Comparison of ENCODE assay signal across 26 cellular contexts in genomic region chr9:11618241-11618805, GRCh38.
DNase-seq lines count a peak whose midpoint lies in the region; ATAC-seq, FAIRE-seq and TF ChIP-seq lines count a peak whose summit lies in the region.
"Had no signal": no experiment of that assay in that cellular context is flagged by ENCODE, and none has a peak within 500 bp of the region (broad histone marks: within the 10 kb centered on the region; RNA-seq: fewer than 3 reads in every experiment).

No MANE protein-coding gene starts in this region.

- H3K27me3 ChIP-seq in GM23338 (ENCODE audit: insufficient read depth) (no peaks in the 10 kb centered on the region), GM12878 (replicated peaks in 1 of 2; ENCODE audit: control insufficient read depth in 2 of 2, insufficient read depth in 2 of 2, low read length in 1 of 2) (no peaks in the 10 kb centered on the region)
- H3K27me3 ChIP-seq: heart right ventricle, tibial nerve had no signal

- TF ChIP-seq CTCF in GM23338 (conservative IDR thresholded peaks at IDR 0.05; ENCODE audit: low read depth in 2 of 2) (peak in 1 of 2 experiments; percentile 57; a peak in 3 of 4 replicates), GM12878 (IDR thresholded peaks at IDR 0.05 in 2 of 3, conservative IDR thresholded peaks at IDR 0.05 in 1 of 3; ENCODE audit: control insufficient read depth in 2 of 3, extremely low read depth in 1 of 3, insufficient read depth in 1 of 3, low read depth in 3 of 3, low read length in 3 of 3) (peak in 1 of 3 experiments; percentile 10; a peak in 1 of 6 replicates)

- intact Hi-C loops in GM12878 (cut with micrococcal nuclease; ENCODE audit: unreplicated experiment): loop anchor here (1.0 kb wide), 1 partner anchor 711 kb away; no protein-coding TSS in a partner anchor
- intact Hi-C loops in posterior vena cava (cut with DNase I): no loop called here

- peaks cover 3% of the 10 kb centered on the region; the same call in 1 of the 3 replicates for H3K36me3 Mint-ChIP-seq in GM23338 (ENCODE audit: low read depth)

- DNase-seq in Daoy (ENCODE audit: low read depth): peak; percentile 91
- peak; percentile 11 for DNase-seq in GM23338 (ENCODE audit: low spot score)
- no peak for DNase-seq in GM12878 (ENCODE audit: low read depth, low spot score)
- DNase-seq in posterior vena cava (ENCODE audit: low spot score): peak; percentile 69
- no peak for DNase-seq in activated CD8-positive, alpha-beta memory T cell treated with anti-CD3 and anti-CD28 coated beads for 24 hours
- no peak for DNase-seq in KG1 (lab: John Stamatoyannopoulos, UW)
- DNase-seq: activated CD4-positive, alpha-beta T cell treated with anti-CD3 and anti-CD28 coated beads, Interleukin-2, amount 50 U/mL, for 48 hours; activated naive CD4-positive, alpha-beta T cell treated with anti-CD3 and anti-CD28 coated beads for 36 hours; activated T-cell treated with anti-CD3 and anti-CD28 coated beads for 4 hours; AML-193; EL; heart right ventricle; NCI-H1105; NCI-H2081 treated with DMSO at 0.1 percent for 48 hours; NCI-H510A treated with DMSO at 0.1 percent for 48 hours; stimulated activated CD4-positive, alpha-beta T cell treated with anti-CD3 and anti-CD28 coated beads, Interleukin-2, amount 100 ng/mL, for 24 hours; stimulated activated naive CD8-positive, alpha-beta T cell treated with anti-CD3 and anti-CD28 coated beads, Interleukin-15, Interleukin-2, amounts not matched to agents 100 U/mL and 50 U/mL, for 24 hours; SW 1271 had no signal

- H3K4me3 ChIP-seq in GM23338 (no peak overlapping the region), GM12878 (no peak overlapping the region)
- H3K4me3 ChIP-seq: heart right ventricle, tibial nerve had no signal

- TF ChIP-seq POLR2A in GM12878 (IDR thresholded peaks at IDR 0.05; ENCODE audit: low read depth, low read length): no peak

- CTCF ChIA-PET in GM12878 (lab: Yijun Ruan, JAX): interaction anchor here (1.1 to 1.7 kb wide), 2 partner anchors 711 to 747 kb away, joined by 3 to 8 read pairs; no protein-coding TSS in a partner anchor

- H3K79me2 ChIP-seq in GM23338 (replicated peaks; ENCODE audit: insufficient read depth): no peaks in the 10 kb centered on the region
- H3K79me2 ChIP-seq in GM12878 (ENCODE audit: control insufficient read depth, insufficient read depth, low read length): no peaks in the 10 kb centered on the region

- peaks cover 8% of the 10 kb centered on the region for H3K9me3 Mint-ChIP-seq in GM23338

- H3K4me1 Mint-ChIP-seq in GM23338: no peaks in the 10 kb centered on the region; the same call in 2 of the 3 replicates

- H2AFZ ChIP-seq in GM23338 (no peak overlapping the region), GM12878 (ENCODE audit: control insufficient read depth, low read depth, low read length) (no peak overlapping the region)

- in situ Hi-C loops in GM12878 (cut with MboI): no loop called here

- RAD21 ChIA-PET in GM12878 (lab: Charles Lee; ENCODE audit: unreplicated experiment): interaction anchor here (1.0 to 1.1 kb wide), 2 partner anchors 710 to 712 kb away, joined by 4 read pairs; no protein-coding TSS in a partner anchor

- no peak overlapping the region for H3K4me3 Mint-ChIP-seq in GM23338
- H3K4me3 Mint-ChIP-seq: activated naive CD4-positive, alpha-beta T cell treated with anti-CD3 and anti-CD28 coated beads for 36 hours; naive thymus-derived CD4-positive, alpha-beta T cell had no signal

- SMC1A ChIA-PET in GM12878 (lab: Charles Lee; ENCODE audit: uncharacterized antibody, unreplicated experiment): no interaction called here

- POLR2A ChIA-PET in GM12878 (lab: Charles Lee): no interaction called here

- no peaks in the 10 kb centered on the region for H3K27me3 Mint-ChIP-seq in GM23338 (ENCODE audit: insufficient read depth, low read depth, poor library complexity)
- H3K27me3 Mint-ChIP-seq: naive thymus-derived CD4-positive, alpha-beta T cell had no signal

- H3K9ac ChIP-seq in GM12878 (ENCODE audit: control insufficient read depth, insufficient read depth, low read length): no peak overlapping the region

- no peak for TF ChIP-seq EP300 in GM12878 (IDR thresholded peaks at IDR 0.05; ENCODE audit: borderline replicate concordance in 1 of 2, control insufficient read depth in 1 of 2, low read depth in 2 of 2, low read length in 2 of 2)

- no peak for FAIRE-seq in GM12878 (lab: Jason Lieb, UNC)
- FAIRE-seq: astrocyte, keratinocyte had no signal

- H3K4me2 ChIP-seq in GM23338 (no peak overlapping the region), GM12878 (ENCODE audit: control insufficient read depth, insufficient read depth) (no peak overlapping the region)

- no peaks in the 10 kb centered on the region for H3K4me1 ChIP-seq in GM23338 (ENCODE audit: insufficient read depth)
- no peaks in the 10 kb centered on the region for H3K4me1 ChIP-seq in GM12878 (ENCODE audit: control insufficient read depth, insufficient read depth, low read length)
- H3K4me1 ChIP-seq: Caco-2, heart right ventricle, tibial nerve had no signal

- no peak for TF ChIP-seq RAD21 in GM12878 (IDR thresholded peaks at IDR 0.05; ENCODE audit: insufficient read depth, low read depth, low read length)

- H3K36me3 ChIP-seq in GM23338 (ENCODE audit: insufficient read depth) (no peaks in the 10 kb centered on the region), GM12878 (ENCODE audit: control insufficient read depth in 2 of 2, insufficient read depth in 2 of 2, low read length in 1 of 2) (no peaks in the 10 kb centered on the region)
- H3K36me3 ChIP-seq: heart right ventricle, tibial nerve had no signal

- H3K27ac ChIP-seq in GM23338 (ENCODE audit: low read depth) (no peak overlapping the region), GM12878 (ENCODE audit: control insufficient read depth, insufficient read depth) (no peak overlapping the region)
- H3K27ac ChIP-seq: heart right ventricle, tibial nerve had no signal

- 90% methylated on average over 36 of the region's 49 CpGs for WGBS in GM12878 (ENCODE audit: insufficient coverage, insufficient replicate concordance, low lambda C conversion rate, missing lambda C conversion rate)

- no peaks in the 10 kb centered on the region for H4K20me1 ChIP-seq in GM23338 (replicated peaks; ENCODE audit: insufficient read depth)
- no peaks in the 10 kb centered on the region for H4K20me1 ChIP-seq in GM12878 (ENCODE audit: control insufficient read depth, insufficient read depth)

- ATAC-seq in GM23338 (peak; percentile 43; the same call in 2 of the 3 replicates), GM12878 (peak; percentile 49; the same call in 1 of the 3 replicates), HG03196 (IDR thresholded peaks at IDR 0.05; ENCODE audit: unreplicated experiment) (no peak), HG03439 (IDR thresholded peaks at IDR 0.05; ENCODE audit: unreplicated experiment) (no peak)
- ATAC-seq: HCT116; naive thymus-derived CD4-positive, alpha-beta T cell; stimulated activated naive CD8-positive, alpha-beta T cell treated with anti-CD3 and anti-CD28 coated beads, Interleukin-15, Interleukin-2, amounts not matched to agents 100 U/mL and 50 U/mL, for 24 hours had no signal

- no peak overlapping the region for H3K27ac Mint-ChIP-seq in GM23338
- H3K27ac Mint-ChIP-seq: activated naive CD4-positive, alpha-beta T cell treated with anti-CD3 and anti-CD28 coated beads for 36 hours; naive thymus-derived CD4-positive, alpha-beta T cell had no signal

- no peaks in the 10 kb centered on the region for H3K9me3 ChIP-seq in GM12878 (replicated peaks; ENCODE audit: control insufficient read depth, insufficient read depth, low read length)
- H3K9me3 ChIP-seq: Caco-2 had no signal

- no TSS peak for BruUV-seq in GM12878 (replicated peaks; lab: Mats Ljungman, UMichigan)

- no peaks in the 10 kb centered on the region for H3F3A ChIP-seq in GM23338 (replicated peaks; ENCODE audit: low read depth)

- no peaks in the 10 kb centered on the region for H3K9me2 ChIP-seq in GM23338 (ENCODE audit: insufficient read depth)

TF ChIP-seq in GM23338, 12 proteins besides CTCF, POLR2A, EP300 and RAD21:
- TF ChIP-seq CREB1 (CRISPR knock-in tag; IDR thresholded peaks at IDR 0.05; ENCODE audit: low read depth) (no peak), JUNB (IDR thresholded peaks at IDR 0.05; ENCODE audit: unreplicated experiment) (no peak), POLR2AphosphoS5 (IDR thresholded peaks at IDR 0.05; ENCODE audit: low read depth) (no peak)

TF ChIP-seq in GM12878, 131 proteins besides CTCF, POLR2A, EP300 and RAD21 (continues in another document):
- no peak for TF ChIP-seq HDAC6 (IDR thresholded peaks at IDR 0.05; ENCODE audit: unreplicated experiment)
- no peak for TF ChIP-seq WRNIP1 (IDR thresholded peaks at IDR 0.05; ENCODE audit: borderline replicate concordance, low read depth, low read length)
- no peak for TF ChIP-seq MYC (IDR thresholded peaks at IDR 0.05; ENCODE audit: insufficient read depth, insufficient read length, insufficient replicate concordance, low read length, severe bottlenecking)
- no peak for TF ChIP-seq ZNF207 (IDR thresholded peaks at IDR 0.05; ENCODE audit: borderline replicate concordance)
- TF ChIP-seq SIX5 (IDR thresholded peaks at IDR 0.05; ENCODE audit: low read depth, low read length, severe bottlenecking): no peak
- TF ChIP-seq E4F1 (IDR thresholded peaks at IDR 0.05; ENCODE audit: borderline replicate concordance, partially characterized antibody): no peak
- no peak for TF ChIP-seq RUNX3 (IDR thresholded peaks at IDR 0.05; ENCODE audit: low read length)

Comparison
In these comparisons a context has a peak if more than half of its experiments do, and no peak if none do; other contexts are left out.
1. DNase-seq: peak in Daoy (single experiment), GM23338 (single experiment) and posterior vena cava (single experiment); none in GM12878 (single experiment), activated CD8-positive, alpha-beta memory T cell treated with anti-CD3 and anti-CD28 coated beads for 24 hours (single experiment) and KG1 (single experiment).
2. ATAC-seq: peak in GM23338 (single experiment) and GM12878 (single experiment); none in HG03196 (single experiment) and HG03439 (single experiment).